Comparison of ENCODE assay signal across 10 cellular contexts in the genomic region with DNA sequence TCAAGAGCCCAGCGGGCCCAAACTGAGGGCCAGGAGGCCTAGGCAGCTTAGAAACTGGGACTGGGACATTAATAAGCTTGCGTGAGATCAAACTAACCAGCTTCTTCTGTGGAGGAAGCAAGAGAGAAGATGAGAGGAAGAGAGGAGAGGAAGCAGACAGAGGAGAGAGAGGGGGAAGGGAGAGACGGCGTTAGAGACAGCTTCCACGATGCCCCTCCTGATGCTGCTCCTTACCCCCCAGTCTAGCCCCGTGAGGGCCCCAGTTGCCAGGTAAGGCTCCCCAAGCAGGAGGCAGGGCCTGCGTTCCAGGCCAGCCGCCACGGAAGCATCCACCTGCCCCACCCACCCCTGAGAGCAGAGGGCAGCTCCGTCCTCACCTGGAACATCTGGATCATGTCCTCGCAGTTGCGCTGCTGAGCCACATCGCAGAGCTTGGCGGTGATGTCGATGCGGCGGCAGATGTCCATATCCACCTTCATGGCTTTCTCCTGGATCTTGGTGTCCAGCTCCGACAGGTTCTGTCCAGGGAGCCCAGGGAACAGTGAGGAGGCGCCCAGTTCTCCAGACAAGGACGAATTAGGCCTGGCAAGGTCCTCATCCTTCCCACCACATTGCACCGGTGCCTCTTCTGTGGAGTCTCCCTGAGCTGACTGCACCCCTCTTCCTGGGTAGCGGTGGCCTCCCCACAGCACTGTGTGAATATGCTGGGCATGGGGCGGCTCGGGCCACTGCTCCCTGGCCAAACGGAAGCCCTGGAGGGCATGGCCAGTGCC.
DNase-seq lines count a peak whose midpoint lies in the region; ATAC-seq and TF ChIP-seq lines count a peak whose summit lies in the region.
"Had no signal": no experiment of that assay in that cellular context is flagged by ENCODE, and none has a peak within 500 bp of the region (broad histone marks: within the 10 kb centered on the region; RNA-seq: fewer than 3 reads in every experiment).

No MANE protein-coding gene starts in this region.

- POLR2A ChIA-PET in RWPE1 (lab: Yijun Ruan, JAX; ENCODE audit: low non-redundant PET): no interaction called here

- peaks cover 42% of the 10 kb centered on the region for H3K4me1 Mint-ChIP-seq in stimulated activated effector memory CD8-positive, alpha-beta T cell treated with anti-CD3 and anti-CD28 coated beads, Interleukin-12 subunit alpha, Interleukin-12 subunit beta, amount 100 ng/mL, for 72 hours

- H3K27ac ChIP-seq in RWPE1 (peak overlapping the region; percentile 84; the same call in 1 of the 2 replicates), epithelial cell of prostate (peak overlapping the region; percentile 55)

- ATAC-seq in stimulated activated effector memory CD8-positive, alpha-beta T cell treated with anti-CD3 and anti-CD28 coated beads, Interleukin-12 subunit alpha, Interleukin-12 subunit beta, amount 100 ng/mL, for 72 hours: no peak
- ATAC-seq in GM21447 (IDR thresholded peaks at IDR 0.05; ENCODE audit: unreplicated experiment) (no peak), HG03432 (IDR thresholded peaks at IDR 0.05; ENCODE audit: unreplicated experiment) (no peak)

- H3K9me3 Mint-ChIP-seq in stimulated activated effector memory CD8-positive, alpha-beta T cell treated with anti-CD3 and anti-CD28 coated beads, Interleukin-12 subunit alpha, Interleukin-12 subunit beta, amount 100 ng/mL, for 72 hours: no peaks in the 10 kb centered on the region

- CTCF ChIA-PET in RWPE1 (lab: Yijun Ruan, JAX): interaction anchor here (0.6 to 3.1 kb wide), 5 partner anchors 10 to 139 kb away, joined by 3 to 9 read pairs (median 3); a partner anchor contains a TSS

- peaks cover 74% of the 10 kb centered on the region for H3K36me3 Mint-ChIP-seq in stimulated activated effector memory CD8-positive, alpha-beta T cell treated with anti-CD3 and anti-CD28 coated beads, Interleukin-12 subunit alpha, Interleukin-12 subunit beta, amount 100 ng/mL, for 72 hours

- H3K27ac Mint-ChIP-seq in stimulated activated effector memory CD8-positive, alpha-beta T cell treated with anti-CD3 and anti-CD28 coated beads, Interleukin-12 subunit alpha, Interleukin-12 subunit beta, amount 100 ng/mL, for 72 hours: peak overlapping the region; percentile 7

- H3K4me3 Mint-ChIP-seq in stimulated activated effector memory CD8-positive, alpha-beta T cell treated with anti-CD3 and anti-CD28 coated beads, Interleukin-12 subunit alpha, Interleukin-12 subunit beta, amount 100 ng/mL, for 72 hours: no peak overlapping the region

- TF ChIP-seq CTCF in RWPE1 (conservative IDR thresholded peaks at IDR 0.05; ENCODE audit: low read depth): no peak

- DNase-seq in RWPE1 (ENCODE audit: low spot score) (no peak), epithelial cell of prostate (ENCODE audit: low read depth, low spot score) (no peak), NCI-H1436 treated with DMSO at 0.1 percent for 48 hours (lab: John Stamatoyannopoulos, UW) (no peak)
- DNase-seq in stimulated activated effector memory CD8-positive, alpha-beta T cell treated with anti-CD3 and anti-CD28 coated beads, Interleukin-12 subunit alpha, Interleukin-12 subunit beta, amount 100 ng/mL, for 72 hours (ENCODE audit: low spot score in 2 of 2): no peak
- DNase-seq: activated CD4-positive, CD25-positive, alpha-beta regulatory T cell treated with anti-CD3 and anti-CD28 coated beads, Interleukin-2, amount 50 U/mL, for 72 hours; DMS79 treated with DMSO at 0.1 percent for 48 hours; NCI-H1048; stimulated activated CD4-positive, alpha-beta T cell treated with anti-CD3 and anti-CD28 coated beads, Interleukin-2, amount 100 ng/mL, for 24 hours had no signal
